8 cellular contexts compared by ENCODE assay signal in genomic region chr6:107458687-107459282, GRCh38. TPM values are rescaled to one million over a fixed set of nuclear protein-coding genes. Genes with fewer than 3 reads are reported as not detected.
DNase-seq lines count a peak whose midpoint lies in the region; ATAC-seq and TF ChIP-seq lines count a peak whose summit lies in the region.

No MANE protein-coding gene starts in this region.

- no peak for DNase-seq in activated CD4-positive, CD25-positive, alpha-beta regulatory T cell treated with anti-CD3 and anti-CD28 coated beads, Interleukin-2, amount 50 U/mL, for 72 hours
- DNase-seq in HCEC 1CT (peak; percentile 30), MG63 (no peak), endothelial cell (ENCODE audit: low spot score) (no peak), upper lobe of left lung (peak; percentile 40 to 74)

- peaks cover 3% of the 10 kb centered on the region for H3K36me3 Mint-ChIP-seq in endothelial cell (ENCODE audit: low read depth, unreplicated experiment)

- 1% methylated on average over 27 to 29 of the region's 29 CpGs for WGBS in upper lobe of left lung, 2 donors

- H3K9me3 Mint-ChIP-seq in endothelial cell (ENCODE audit: unreplicated experiment) = no peaks in the 10 kb centered on the region

- TF ChIP-seq POLR2A in upper lobe of left lung (IDR thresholded peaks at IDR 0.05) = no peak

- H3K27me3 Mint-ChIP-seq in endothelial cell (ENCODE audit: unreplicated experiment) = peaks cover 2% of the 10 kb centered on the region

- TF ChIP-seq EP300 in upper lobe of left lung (IDR thresholded peaks at IDR 0.05) = no peak

- H3K9ac ChIP-seq in mucosa of rectum (ENCODE audit: low read depth in 1 of 2, low read length in 2 of 2) = peak overlapping the region; percentile 90 to 97

- peaks cover 8% of the 10 kb centered on the region for H3K4me1 Mint-ChIP-seq in endothelial cell (ENCODE audit: unreplicated experiment)

- peak overlapping the region; percentile 97 for H3K4me3 Mint-ChIP-seq in endothelial cell (ENCODE audit: unreplicated experiment)

- TF ChIP-seq CTCF in WI38 (IDR thresholded peaks at IDR 0.05; ENCODE audit: low read depth, low read length) (no peak), endothelial cell (IDR thresholded peaks at IDR 0.05; ENCODE audit: unreplicated experiment) (no peak), upper lobe of left lung (IDR thresholded peaks at IDR 0.05) (no peak)

- peak overlapping the region; percentile 94 to 95 for H3K27ac ChIP-seq in mucosa of rectum (ENCODE audit: low read depth in 2 of 2, low read length in 2 of 2)
- peak overlapping the region; percentile 90 to 98 (median 93) for H3K27ac ChIP-seq in upper lobe of left lung

- H3K27ac Mint-ChIP-seq in endothelial cell (ENCODE audit: unreplicated experiment) = peak overlapping the region; percentile 32

- H3K9me3 ChIP-seq in MG63 (no peaks in the 10 kb centered on the region), mucosa of rectum (ENCODE audit: control insufficient read depth in 2 of 2, low read length in 2 of 2) (no peaks in the 10 kb centered on the region), upper lobe of left lung (no peaks in the 10 kb centered on the region)

- H3K4me3 ChIP-seq in MG63 (peak overlapping the region; percentile 94), WI38 (ENCODE audit: low read depth, low read length) (peak overlapping the region; percentile 95), mucosa of rectum (ENCODE audit: low read length in 2 of 2) (peak overlapping the region; percentile 90 to 99), upper lobe of left lung (peak overlapping the region; percentile 79 to 88 (median 82))

- H3K36me3 ChIP-seq in MG63 = no peaks in the 10 kb centered on the region
- no peaks in the 10 kb centered on the region for H3K36me3 ChIP-seq in mucosa of rectum (ENCODE audit: control insufficient read depth in 2 of 2, insufficient read depth in 2 of 2, low read length in 2 of 2)
- no peaks in the 10 kb centered on the region for H3K36me3 ChIP-seq in upper lobe of left lung

- H3K27me3 ChIP-seq in MG63 (no peaks in the 10 kb centered on the region), mucosa of rectum (ENCODE audit: control insufficient read depth in 2 of 2, insufficient read depth in 2 of 2, low read length in 2 of 2) (peaks cover 0 to 1% of the 10 kb centered on the region in 2 donors), upper lobe of left lung (no peaks in the 10 kb centered on the region)

- peak; percentile 6 to 18 for ATAC-seq in activated CD4-positive, CD25-positive, alpha-beta regulatory T cell treated with anti-CD3 and anti-CD28 coated beads, Interleukin-2, amount 50 U/mL, for 24 hours
- peak in 1 of 2 donors; percentile 38 for ATAC-seq in upper lobe of left lung (ENCODE audit: low FRiP score in 2 of 2)

- H3K4me1 ChIP-seq in mucosa of rectum (ENCODE audit: control insufficient read depth in 2 of 2, insufficient read depth in 2 of 2, low read length in 2 of 2) (peaks cover 0 to 15% of the 10 kb centered on the region in 2 donors), upper lobe of left lung (peaks cover 3 to 29% (median 15%) of the 10 kb centered on the region in 4 donors)

RNA-seq across cellular contexts. Expression of gene PDSS2, which starts 0.6 kb away (rescaled TPM):
- total RNA-seq in MG63 (2014; rRNA removed; shearing (Covaris generic); ENCODE audit: low replicate concordance) = 13.9 and 24.3 TPM in 2 replicates
- 7.9 TPM for total RNA-seq in endothelial cell (ENCODE audit: unreplicated experiment)
- total RNA-seq in upper lobe of left lung = 10 to 100 TPM in 5 of 6 donors, 1 to 10 TPM in 1; 5.1 to 20.9 (median 15.0) TPM

RNA-seq across cellular contexts. Expression of gene SOBP, which starts 31.1 kb away (rescaled TPM):
- 0.12 and 0.69 TPM in 2 replicates for total RNA-seq in MG63 (2014; rRNA removed; shearing (Covaris generic); ENCODE audit: low replicate concordance)
- total RNA-seq in endothelial cell (ENCODE audit: unreplicated experiment) (1.5 TPM), upper lobe of left lung (10 to 100 TPM in 3 of 6 donors, 1 to 10 TPM in 3; 4.4 to 25.1 (median 12.4) TPM)

Comparison
In these comparisons a context has a peak if more than half of its experiments do, and no peak if none do; other contexts are left out.
1. DNase-seq: peak in HCEC 1CT (single experiment) and upper lobe of left lung (2 of 2); none in activated CD4-positive, CD25-positive, alpha-beta regulatory T cell treated with anti-CD3 and anti-CD28 coated beads, Interleukin-2, amount 50 U/mL, for 72 hours (single experiment), MG63 (single experiment) and endothelial cell (single experiment).
2. Peak in every context shown above with its lines, with median percentiles within 50 percentile points of each other: H3K4me3 ChIP-seq.